In the genomic region with DNA sequence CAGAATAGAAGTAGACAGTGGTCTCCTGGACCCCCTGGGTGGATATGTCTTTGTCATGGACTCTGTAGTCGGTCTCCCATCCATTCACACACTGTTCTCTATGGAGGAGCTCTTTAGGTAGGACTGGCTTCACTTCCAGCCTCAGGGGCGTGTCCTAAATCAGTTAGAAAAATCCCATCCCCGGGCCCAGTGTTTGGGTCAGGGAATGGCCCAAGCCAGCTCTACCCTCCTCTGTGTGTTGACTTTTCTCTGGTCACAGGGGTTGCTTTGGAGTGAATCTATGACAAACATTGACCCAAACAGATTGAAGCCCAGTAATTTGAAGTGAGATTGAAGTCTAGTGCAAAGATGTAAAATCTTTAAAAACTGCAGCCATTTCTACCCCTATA, we compare ENCODE assay signal across 32 cellular contexts. TPM values are rescaled to one million over a fixed set of nuclear protein-coding genes. Genes with fewer than 3 reads are reported as not detected.
A peak's percentile ranks its signal among the peaks of the same experiment; 100 is the strongest.
DNase-seq lines count a peak whose midpoint lies in the region; ATAC-seq and TF ChIP-seq lines count a peak whose summit lies in the region.
"Had no signal": no experiment of that assay in that cellular context is flagged by ENCODE, and none has a peak within 500 bp of the region (broad histone marks: within the 10 kb centered on the region; RNA-seq: fewer than 3 reads in every experiment).

No MANE protein-coding gene starts in this region.

- no TSS peak for BruUV-seq in OCI-LY7 (replicated peaks; lab: Mats Ljungman, UMichigan)

- no peaks in the 10 kb centered on the region for H4K20me1 ChIP-seq in OCI-LY7 (ENCODE audit: insufficient read depth, low read length)
- no peaks in the 10 kb centered on the region for H4K20me1 ChIP-seq in hepatocyte (ENCODE audit: insufficient read depth, poor library complexity, severe bottlenecking)

- H3K4me1 ChIP-seq in OCI-LY7 (ENCODE audit: insufficient read depth, low read length, poor library complexity, severe bottlenecking) (peaks cover 96% of the 10 kb centered on the region), hepatocyte (ENCODE audit: insufficient read depth) (peaks cover 2% of the 10 kb centered on the region)
- H3K4me1 ChIP-seq: BE2C, colonic mucosa, right lobe of liver had no signal

- no peak for ATAC-seq in HG03159 (IDR thresholded peaks at IDR 0.05; ENCODE audit: unreplicated experiment)
- ATAC-seq: activated naive CD8-positive, alpha-beta T cell treated with anti-CD3 and anti-CD28 coated beads, Interleukin-2, amount 50 U/mL, for 24 hours; activated T-cell treated with anti-CD3 and anti-CD28 coated beads, Interleukin-2, amount 50 U/mL, for 4 hours; CD8-positive, alpha-beta T cell; left ventricle myocardium superior had no signal

- H3K27me3 ChIP-seq in H7 (ENCODE audit: control insufficient read depth, insufficient read depth, low read length) = no peaks in the 10 kb centered on the region
- no peaks in the 10 kb centered on the region for H3K27me3 ChIP-seq in hepatocyte
- H3K27me3 ChIP-seq: BE2C, cardiac muscle cell, colonic mucosa, right lobe of liver, tibial artery had no signal

- H3K4me1 Mint-ChIP-seq in progenitor cell of endocrine pancreas (ENCODE audit: low read depth) = peaks cover 15% of the 10 kb centered on the region
- H3K4me1 Mint-ChIP-seq: mesothelial cell of epicardium had no signal

- no peaks in the 10 kb centered on the region for H3K36me3 ChIP-seq in H7 (replicated peaks; ENCODE audit: control insufficient read depth, insufficient read depth, low read length)
- H3K36me3 ChIP-seq in OCI-LY7 (ENCODE audit: insufficient read depth, low read length) = no peaks in the 10 kb centered on the region
- H3K36me3 ChIP-seq in hepatocyte (replicated peaks; ENCODE audit: insufficient read depth, low read depth) = no peaks in the 10 kb centered on the region
- H3K36me3 ChIP-seq: BE2C, cardiac muscle cell, colonic mucosa, right lobe of liver, tibial artery had no signal

- WGBS in hepatocyte (ENCODE audit: low lambda C conversion rate, missing lambda C conversion rate) = 72% methylated on average over 3 of the region's 3 CpGs

- TF ChIP-seq CTCF in OCI-LY7 (conservative IDR thresholded peaks at IDR 0.05; ENCODE audit: low read length) (no peak), hepatocyte (IDR thresholded peaks at IDR 0.05; ENCODE audit: poor library complexity) (no peak), progenitor cell of endocrine pancreas (IDR thresholded peaks at IDR 0.05; ENCODE audit: unreplicated experiment) (no peak)

- H3K9me3 Mint-ChIP-seq in progenitor cell of endocrine pancreas (ENCODE audit: low read depth) = peaks cover 3% of the 10 kb centered on the region
- H3K9me3 Mint-ChIP-seq: activated naive CD8-positive, alpha-beta T cell treated with anti-CD3 and anti-CD28 coated beads, Interleukin-2, amount 50 U/mL, for 24 hours; activated T-cell treated with anti-CD3 and anti-CD28 coated beads, Interleukin-2, amount 50 U/mL, for 4 hours; CD8-positive, alpha-beta T cell had no signal

- H3K79me2 ChIP-seq in OCI-LY7 (ENCODE audit: insufficient read depth, low read depth, low read length) (no peaks in the 10 kb centered on the region; the same call in 1 of the 2 replicates), hepatocyte (no peaks in the 10 kb centered on the region)

- CTCF ChIA-PET in OCI-LY7 (lab: Charles Lee; ENCODE audit: unreplicated experiment) = no interaction called here

- H3K27ac Mint-ChIP-seq in progenitor cell of endocrine pancreas = peak overlapping the region; percentile 79
- H3K27ac Mint-ChIP-seq: activated naive CD8-positive, alpha-beta T cell treated with anti-CD3 and anti-CD28 coated beads, Interleukin-2, amount 50 U/mL, for 24 hours; CD8-positive, alpha-beta T cell; mesothelial cell of epicardium had no signal

- H2AFZ ChIP-seq in OCI-LY7 (ENCODE audit: low read length) (peak overlapping the region; percentile 66), hepatocyte (no peak overlapping the region)
- H2AFZ ChIP-seq: GM23248 had no signal

- H3K9me2 ChIP-seq in OCI-LY7 (ENCODE audit: insufficient read depth, low read length) = no peaks in the 10 kb centered on the region
- no peaks in the 10 kb centered on the region for H3K9me2 ChIP-seq in hepatocyte (replicated peaks; ENCODE audit: insufficient read depth)

- H3K27ac ChIP-seq in OCI-LY7 (ENCODE audit: low read depth, low read length, poor library complexity, severe bottlenecking) = peak overlapping the region; percentile 54
- peak overlapping the region; percentile 3 for H3K27ac ChIP-seq in hepatocyte
- H3K27ac ChIP-seq: cardiac muscle cell, colonic mucosa, epithelial cell of prostate, GM23248, right lobe of liver, tibial artery had no signal

- H3K4me3 ChIP-seq in H7 (ENCODE audit: insufficient read depth, low read depth, low read length) (no peak overlapping the region), OCI-LY7 (ENCODE audit: low read depth, low read length, poor library complexity, severe bottlenecking) (no peak overlapping the region), hepatocyte (no peak overlapping the region)
- H3K4me3 ChIP-seq: cardiac muscle cell, colonic mucosa, GM23248, right lobe of liver, tibial artery had no signal

- H3K27me3 Mint-ChIP-seq in progenitor cell of endocrine pancreas = no peaks in the 10 kb centered on the region
- H3K27me3 Mint-ChIP-seq: naive B cell had no signal

- H3K4me3 Mint-ChIP-seq in progenitor cell of endocrine pancreas (ENCODE audit: low read depth) = no peak overlapping the region
- H3K4me3 Mint-ChIP-seq: activated naive CD8-positive, alpha-beta T cell treated with anti-CD3 and anti-CD28 coated beads, Interleukin-2, amount 50 U/mL, for 24 hours; activated T-cell treated with anti-CD3 and anti-CD28 coated beads, Interleukin-2, amount 50 U/mL, for 4 hours; CD8-positive, alpha-beta T cell; mesothelial cell of epicardium had no signal

- no peaks in the 10 kb centered on the region for H3K9me3 ChIP-seq in OCI-LY7 (ENCODE audit: low read length)
- H3K9me3 ChIP-seq in hepatocyte (ENCODE audit: low read depth) = no peaks in the 10 kb centered on the region
- H3K9me3 ChIP-seq: BE2C, colonic mucosa, right lobe of liver, tibial artery had no signal

- intact Hi-C loops in OCI-LY7 (cut with micrococcal nuclease; ENCODE audit: unreplicated experiment) = no loop called here

- peak overlapping the region; percentile 45 for H3K4me2 ChIP-seq in OCI-LY7 (ENCODE audit: low read length)
- no peak overlapping the region for H3K4me2 ChIP-seq in hepatocyte

- no peaks in the 10 kb centered on the region for H3K36me3 Mint-ChIP-seq in progenitor cell of endocrine pancreas (ENCODE audit: insufficient read depth)
- H3K36me3 Mint-ChIP-seq: CD8-positive, alpha-beta T cell; mesothelial cell of epicardium; naive B cell had no signal

- DNase-seq in H7 (peak; percentile 41), OCI-LY7 (ENCODE audit: low spot score) (no peak), hepatocyte (ENCODE audit: low spot score) (no peak), progenitor cell of endocrine pancreas (ENCODE audit: low spot score, unreplicated experiment) (no peak), T1000 (lab: John Stamatoyannopoulos, UW) (no peak), HK-2 (ENCODE audit: unreplicated experiment) (no peak), GM19240 (ENCODE audit: insufficient read length, low spot score) (no peak)
- DNase-seq: activated CD4-positive, alpha-beta T cell treated with anti-CD3 and anti-CD28 coated beads, Interleukin-2, amount 50 U/mL, for 1 hour; activated CD4-positive, CD25-positive, alpha-beta regulatory T cell; activated gamma-delta T cell treated with Interleukin-2 at 50 U/mL for 16 hours; activated naive CD8-positive, alpha-beta T cell treated with anti-CD3 and anti-CD28 coated beads, Interleukin-2, amount 50 U/mL, for 24 hours; activated T-cell treated with anti-CD3 and anti-CD28 coated beads, Interleukin-2, amount 50 U/mL, for 4 hours; BE2C; CD8-positive, alpha-beta T cell; DMS 273 treated with DMSO at 0.1 percent for 48 hours; effector CD8-positive, alpha-beta T cell; GM23248; left ventricle myocardium superior; naive B cell; NCI-H1436 treated with DMSO at 0.1 percent for 48 hours; NCI-H2081 treated with DMSO at 0.1 percent for 48 hours; NCI-H226; NCI-H526 treated with DMSO at 0.1 percent for 48 hours; NK-92 treated with Interleukin-12 subunit alpha and Interleukin-12 subunit beta, amount 100 ng/mL, for 24 hours; right lobe of liver; Right ventricle myocardium superior; tibial artery had no signal

- POLR2A ChIA-PET in OCI-LY7 (lab: Charles Lee) = interaction anchor here (0.5 to 9.8 kb wide), 7 partner anchors 9 to 703 kb away, joined by 3 to 239 read pairs (median 4); no protein-coding TSS in a partner anchor

RNA-seq across cellular contexts. Expression of a gene that starts 34.0 kb away (rescaled TPM):
- 125 and 176 TPM in 2 replicates for total RNA-seq in H7 (2014; rRNA removed; shearing (Covaris generic))
- total RNA-seq in OCI-LY7 (2014; rRNA removed; shearing (Covaris generic)) = 141 and 147 TPM in 2 replicates
- 216 and 237 TPM in 2 replicates for total RNA-seq in OCI-LY7 (2022)
- total RNA-seq in hepatocyte = 91.0 and 101 TPM in 2 replicates
- polyA plus RNA-seq in hepatocyte = 71.3 and 79.2 TPM in 2 replicates
- total RNA-seq in progenitor cell of endocrine pancreas = 154 and 179 TPM in 2 replicates

RNA-seq across cellular contexts. Expression of a gene that starts 56.4 kb away (rescaled TPM):
- 18.5 and 24.3 TPM in 2 replicates for total RNA-seq in H7 (2014; rRNA removed; shearing (Covaris generic))
- total RNA-seq in OCI-LY7 (2014; rRNA removed; shearing (Covaris generic)) = 37.5 and 44.4 TPM in 2 replicates
- total RNA-seq in OCI-LY7 (2022) (91.9 and 110 TPM in 2 replicates), hepatocyte (16.3 and 17.3 TPM in 2 replicates), progenitor cell of endocrine pancreas (18.9 and 19.1 TPM in 2 replicates)
- polyA plus RNA-seq in hepatocyte = 15.6 and 16.8 TPM in 2 replicates
